Comparison of ENCODE assay signal across 11 cellular contexts in genomic region chr2:96875498-96876035, GRCh38. TPM values are rescaled to one million over a fixed set of nuclear protein-coding genes. Genes with fewer than 3 reads are reported as not detected.
DNase-seq lines count a peak whose midpoint lies in the region; ATAC-seq and TF ChIP-seq lines count a peak whose summit lies in the region.
"Had no signal": no experiment of that assay in that cellular context is flagged by ENCODE, and none has a peak within 500 bp of the region (broad histone marks: within the 10 kb centered on the region; RNA-seq: fewer than 3 reads in every experiment).

No MANE protein-coding gene starts in this region.

- no peaks in the 10 kb centered on the region for H3K27me3 ChIP-seq in WERI-Rb-1 (ENCODE audit: insufficient read depth, low read depth, severe bottlenecking)

- H3K27ac ChIP-seq in WERI-Rb-1: no peak overlapping the region

- H3K27ac Mint-ChIP-seq in HFFc6: no peak overlapping the region
- H3K27ac Mint-ChIP-seq in stimulated activated memory B cell treated with anti-CD40 and anti-IgM and Interleukin-4, amounts not matched to agents 10 μg/mL and 1 μg/mL and 100 μg/mL, for 72 hours: peak overlapping the region; percentile 90

- no peak for ATAC-seq in stimulated activated memory B cell treated with anti-CD40 and anti-IgM and Interleukin-4, amounts not matched to agents 10 μg/mL and 1 μg/mL and 100 μg/mL, for 72 hours
- ATAC-seq in HG03175 (IDR thresholded peaks at IDR 0.05; ENCODE audit: unreplicated experiment) (no peak), HG02588 (IDR thresholded peaks at IDR 0.05; ENCODE audit: unreplicated experiment) (no peak)

- H3K9me3 Mint-ChIP-seq in HFFc6: no peaks in the 10 kb centered on the region
- H3K9me3 Mint-ChIP-seq in stimulated activated memory B cell treated with anti-CD40 and anti-IgM and Interleukin-4, amounts not matched to agents 10 μg/mL and 1 μg/mL and 100 μg/mL, for 72 hours: no peaks in the 10 kb centered on the region
- H3K9me3 Mint-ChIP-seq: activated naive CD4-positive, alpha-beta T cell treated with anti-CD3 and anti-CD28 coated beads, Interleukin-2, amount 50 U/mL, for 24 hours had no signal

- DNase-seq in HFFc6 (no peak), WERI-Rb-1 (peak; percentile 64), left kidney (ENCODE audit: low read depth, low spot score) (peak; percentile 81), germinal center (ENCODE audit: low spot score) (no peak)
- DNase-seq: activated CD8-positive, alpha-beta memory T cell treated with anti-CD3 and anti-CD28 coated beads for 24 hours; KBM-7; NCI-H2029 had no signal

- no peaks in the 10 kb centered on the region for H3K36me3 ChIP-seq in WERI-Rb-1

- H3K4me3 Mint-ChIP-seq in HFFc6: no peak overlapping the region
- no peak overlapping the region for H3K4me3 Mint-ChIP-seq in stimulated activated memory B cell treated with anti-CD40 and anti-IgM and Interleukin-4, amounts not matched to agents 10 μg/mL and 1 μg/mL and 100 μg/mL, for 72 hours
- H3K4me3 Mint-ChIP-seq: activated naive CD4-positive, alpha-beta T cell treated with anti-CD3 and anti-CD28 coated beads, Interleukin-2, amount 50 U/mL, for 24 hours had no signal

- H3K4me3 ChIP-seq in WERI-Rb-1 (ENCODE audit: low read depth, low read length): no peak overlapping the region

- H3K27me3 Mint-ChIP-seq in HFFc6 (ENCODE audit: insufficient read depth): peaks cover 40% of the 10 kb centered on the region
- peaks cover 14% of the 10 kb centered on the region for H3K27me3 Mint-ChIP-seq in stimulated activated memory B cell treated with anti-CD40 and anti-IgM and Interleukin-4, amounts not matched to agents 10 μg/mL and 1 μg/mL and 100 μg/mL, for 72 hours
- H3K27me3 Mint-ChIP-seq: activated naive CD4-positive, alpha-beta T cell treated with anti-CD3 and anti-CD28 coated beads, Interleukin-2, amount 50 U/mL, for 24 hours had no signal

- 0 out of 2 replicates have a peak, but pooled peaks cover 5% of the 10 kb centered on the region for H3K4me1 Mint-ChIP-seq in HFFc6 (ENCODE audit: low read depth)
- H3K4me1 Mint-ChIP-seq in stimulated activated memory B cell treated with anti-CD40 and anti-IgM and Interleukin-4, amounts not matched to agents 10 μg/mL and 1 μg/mL and 100 μg/mL, for 72 hours: peaks cover 59% of the 10 kb centered on the region

- peak; percentile 10; the same call in 1 of the 2 replicates for TF ChIP-seq CTCF in HFFc6 (IDR thresholded peaks at IDR 0.05)
- TF ChIP-seq CTCF in WERI-Rb-1 (IDR thresholded peaks at IDR 0.05; ENCODE audit: low read depth, low read length): no peak

- H3K36me3 Mint-ChIP-seq in HFFc6 (ENCODE audit: low read depth): no peaks in the 10 kb centered on the region
- no peaks in the 10 kb centered on the region for H3K36me3 Mint-ChIP-seq in stimulated activated memory B cell treated with anti-CD40 and anti-IgM and Interleukin-4, amounts not matched to agents 10 μg/mL and 1 μg/mL and 100 μg/mL, for 72 hours
- H3K36me3 Mint-ChIP-seq: activated naive CD4-positive, alpha-beta T cell treated with anti-CD3 and anti-CD28 coated beads, Interleukin-2, amount 50 U/mL, for 24 hours had no signal

- no peaks in the 10 kb centered on the region for H3K9me3 ChIP-seq in WERI-Rb-1 (ENCODE audit: severe bottlenecking)

RNA-seq across cellular contexts. Expression of gene SEMA4C, which starts 5.7 kb away (rescaled TPM):
- 10 to 100 TPM; 11.6 to 13.7 (median 12.7) TPM for total RNA-seq in HFFc6 (2021; fragmentation: NEBNext Ultra II Directional; extraction: Animal tissue kit (Norgen Biotek cat#: 25700))

RNA-seq across cellular contexts. Expression of gene ANKRD39, which starts 17.8 kb away (rescaled TPM):
- total RNA-seq in HFFc6 (2021; fragmentation: NEBNext Ultra II Directional; extraction: Animal tissue kit (Norgen Biotek cat#: 25700)): 10 to 100 TPM; 14.7 to 16.3 (median 15.3) TPM

RNA-seq across cellular contexts. Expression of gene ANKRD23, which starts 31.7 kb away (rescaled TPM):
- total RNA-seq in HFFc6 (2021; fragmentation: NEBNext Ultra II Directional; extraction: Animal tissue kit (Norgen Biotek cat#: 25700)): 1 to 10 TPM in 4 of 6 experiments, under 1 TPM in 2; 0.71 to 1.8 (median 1.3) TPM

RNA-seq across cellular contexts. Expression of gene CNNM3, which starts 59.5 kb away (rescaled TPM):
- 1 to 10 TPM; 6.3 to 10.0 (median 8.5) TPM for total RNA-seq in HFFc6 (2021; fragmentation: NEBNext Ultra II Directional; extraction: Animal tissue kit (Norgen Biotek cat#: 25700))

Comparison
In these comparisons a context has a peak if more than half of its experiments do, and no peak if none do; other contexts are left out.
1. DNase-seq: peak in WERI-Rb-1 (single experiment) and left kidney (single experiment); none in HFFc6 (single experiment) and germinal center (single experiment).